ENCODE assay signal across 3 cellular contexts in the genomic region with DNA sequence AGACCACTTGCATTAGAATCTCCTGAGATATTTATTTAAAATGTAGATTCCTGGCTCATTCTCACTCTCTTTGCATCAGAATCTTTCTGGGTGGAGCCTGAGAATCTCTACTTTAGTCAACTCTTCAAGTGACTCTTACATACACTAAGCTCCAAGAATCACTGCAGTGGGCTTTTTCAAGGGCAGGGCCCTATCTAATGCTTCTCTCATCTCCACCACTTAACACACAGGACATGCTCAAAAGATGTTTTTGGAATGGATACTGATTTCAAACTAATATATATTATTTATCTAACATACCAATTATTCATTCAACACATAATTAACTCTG.
"Had no signal": no experiment of that assay in that cellular context is flagged by ENCODE, and none has a peak within 500 bp of the region (broad histone marks: within the 10 kb centered on the region; RNA-seq: fewer than 3 reads in every experiment).

No MANE protein-coding gene starts in this region.

- ATAC-seq: GM12878 had no signal

- DNase-seq: GDM1, GF-D8 had no signal

- H3K4me3 ChIP-seq: GM12878 had no signal
